ENCODE assay signal across 15 cellular contexts in the genomic region with DNA sequence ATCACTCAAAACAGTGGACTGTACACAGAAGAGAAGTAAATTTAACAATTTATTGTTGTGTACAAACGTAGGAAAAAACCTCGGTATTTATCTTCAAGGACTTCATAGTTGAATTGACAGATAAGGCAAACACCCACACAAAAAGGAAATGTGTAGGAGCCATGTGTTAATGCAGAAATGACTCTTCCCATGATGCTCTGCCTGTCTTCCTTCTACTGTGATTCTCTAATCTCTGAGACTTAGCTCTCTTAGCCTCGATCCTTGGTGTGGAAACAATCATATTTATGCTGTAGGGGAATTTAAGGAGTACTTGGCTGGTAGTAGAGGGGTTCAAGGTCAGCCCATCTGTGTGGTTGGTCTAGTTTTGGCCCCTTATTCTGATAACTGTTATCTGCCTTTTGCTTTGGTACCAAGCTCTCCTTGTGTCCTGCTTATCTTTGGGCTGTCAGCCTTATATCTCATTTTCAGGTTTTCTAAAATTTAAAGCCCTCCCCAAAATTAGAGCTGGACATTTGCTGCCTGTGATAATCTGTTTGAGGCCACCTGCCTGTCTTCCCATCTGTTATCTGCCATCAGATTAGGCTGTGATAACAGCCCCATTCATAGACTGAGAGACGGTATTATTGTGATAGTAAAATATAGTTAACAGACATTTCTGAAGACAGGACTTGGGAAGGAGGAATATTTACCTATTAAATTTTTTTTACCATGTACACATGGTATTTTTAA.
"Had no signal": no experiment of that assay in that cellular context is flagged by ENCODE, and none has a peak within 500 bp of the region (broad histone marks: within the 10 kb centered on the region; RNA-seq: fewer than 3 reads in every experiment).

No MANE protein-coding gene starts in this region.

- H3K27ac ChIP-seq: ascending aorta, foreskin keratinocyte, transverse colon had no signal

- H3K4me3 ChIP-seq: ascending aorta, lung, transverse colon had no signal

- DNase-seq: activated CD4-positive, alpha-beta T cell treated with anti-CD3 and anti-CD28 coated beads, Interleukin-2, amount 50 U/mL, for 4 hours; activated CD8-positive, alpha-beta memory T cell treated with anti-CD3 and anti-CD28 coated beads, Interleukin-2, amount 10 ng/mL, durations not matched to agents 7 days and 5 days; activated gamma-delta T cell treated with Interleukin-2 at 50 U/mL for 16 hours; activated naive CD8-positive, alpha-beta T cell treated with anti-CD3 and anti-CD28 coated beads, Interleukin-2, amount 10 ng/mL, durations not matched to agents 7 days and 5 days; activated T-cell treated with anti-CD3 and anti-CD28 coated beads, Interleukin-2, amount 50 U/mL, for 24 hours; foreskin keratinocyte; left colon; naive B cell; posterior cingulate gyrus; right cardiac atrium; stimulated activated naive B cell treated with anti-CD40 and anti-IgM and Interleukin-4, amounts not matched to agents 10 μg/mL and 1 μg/mL and 100 μg/mL, for 72 hours; transverse colon had no signal

- H3K9me3 ChIP-seq: ascending aorta, transverse colon had no signal

- FAIRE-seq: bronchial epithelial cell had no signal

- ATAC-seq: activated CD8-positive, alpha-beta memory T cell treated with anti-CD3 and anti-CD28 coated beads, Interleukin-2, amount 10 ng/mL, durations not matched to agents 7 days and 5 days; foreskin keratinocyte; left colon; right cardiac atrium; stimulated activated naive B cell treated with anti-CD40 and anti-IgM and Interleukin-4, amounts not matched to agents 10 μg/mL and 1 μg/mL and 100 μg/mL, for 72 hours had no signal

- H3K36me3 ChIP-seq: ascending aorta, transverse colon had no signal

- H3K27me3 ChIP-seq: ascending aorta, foreskin keratinocyte, transverse colon had no signal

- H3K4me1 ChIP-seq: ascending aorta, foreskin keratinocyte, transverse colon had no signal
